22 cellular contexts compared by ENCODE assay signal in the genomic region with DNA sequence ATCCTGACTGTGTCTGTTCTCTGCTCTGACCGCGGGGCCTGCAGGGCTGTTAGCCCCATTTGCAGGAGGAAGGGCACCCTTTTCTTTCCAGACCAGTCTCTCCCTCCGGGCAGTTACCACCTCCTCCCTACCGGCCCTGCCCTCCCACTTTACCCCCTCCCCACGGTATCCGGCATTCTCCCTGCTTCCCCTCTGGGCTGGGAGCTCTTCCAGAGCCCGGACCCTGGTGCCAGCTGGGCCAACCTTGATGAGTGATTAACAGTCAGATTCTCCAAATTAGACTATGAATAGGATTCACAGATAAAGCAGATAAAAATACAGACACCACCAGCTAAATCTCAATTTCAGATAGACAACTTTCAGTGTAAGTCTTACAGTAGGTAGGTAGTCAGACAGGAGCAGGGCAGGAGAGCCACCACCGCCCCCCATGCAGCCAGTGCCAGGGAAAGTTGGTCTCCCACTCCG. TPM values are rescaled to one million over a fixed set of nuclear protein-coding genes. Genes with fewer than 3 reads are reported as not detected.
DNase-seq lines count a peak whose midpoint lies in the region; ATAC-seq, FAIRE-seq and TF ChIP-seq lines count a peak whose summit lies in the region.
"Had no signal": no experiment of that assay in that cellular context is flagged by ENCODE, and none has a peak within 500 bp of the region (broad histone marks: within the 10 kb centered on the region; RNA-seq: fewer than 3 reads in every experiment).

No MANE protein-coding gene starts in this region.

- CTCF ChIA-PET in SK-N-SH (lab: Yijun Ruan, JAX) (interaction anchor here (0.6 to 37.6 kb wide), 9 partner anchors 17 to 1485 kb away, joined by 3 to 1048 read pairs (median 6); a partner anchor contains a TSS), H1 (lab: Charles Lee; ENCODE audit: partially characterized antibody) (interaction anchor here (0.8 to 37.7 kb wide), 9 partner anchors 11 to 245 kb away, joined by 3 to 908 read pairs (median 5); a partner anchor contains a TSS)

- no peaks in the 10 kb centered on the region for H3K36me3 ChIP-seq in SK-N-SH (replicated peaks in 1 of 2; ENCODE audit: control insufficient read depth in 1 of 2, insufficient read depth in 2 of 2, low read length in 1 of 2)
- H3K36me3 ChIP-seq in H1 (ENCODE audit: control insufficient read depth in 2 of 4, insufficient read depth in 4 of 4, low read length in 3 of 4): no peaks in the 10 kb centered on the region
- H3K36me3 ChIP-seq in iPS-20b (ENCODE audit: insufficient read depth, low read depth, low read length): no peaks in the 10 kb centered on the region
- H3K36me3 ChIP-seq in smooth muscle cell (ENCODE audit: low read depth): no peaks in the 10 kb centered on the region
- H3K36me3 ChIP-seq: SJCRH30 had no signal

- peak; percentile 78 for DNase-seq in SK-N-SH
- DNase-seq in H1 (ENCODE audit: low read depth in 1 of 2, low spot score in 2 of 2): no peak
- no peak for DNase-seq in smooth muscle cell (lab: John Stamatoyannopoulos, UW; ENCODE audit: unreplicated experiment)
- DNase-seq in DMS53 treated with DMSO at 0.1 percent for 48 hours (lab: John Stamatoyannopoulos, UW; ENCODE audit: unreplicated experiment): no peak
- DNase-seq in stimulated activated CD4-positive, alpha-beta T cell treated with anti-CD3 and anti-CD28 coated beads, Interleukin-4, amount 100 ng/mL, for 24 hours: no peak
- DNase-seq in MV-4-11 (lab: John Stamatoyannopoulos, UW): no peak
- DNase-seq: AML-193, DND-41, NCI-H1417 treated with DMSO at 0.1 percent for 48 hours, NCI-H1930, NCI-H345, NCI-H524 treated with DMSO at 0.1 percent for 48 hours, PC-9, SJCRH30 had no signal

- H3F3A ChIP-seq in SK-N-SH (replicated peaks; ENCODE audit: insufficient read depth) (no peaks in the 10 kb centered on the region), smooth muscle cell (ENCODE audit: low read depth) (no peaks in the 10 kb centered on the region)

- H3K9ac ChIP-seq in SK-N-SH (no peak overlapping the region), H1 (replicated peaks in 1 of 4; ENCODE audit: extremely low read depth in 1 of 4, low read depth in 3 of 4, low read length in 3 of 4) (no peak overlapping the region), iPS-20b (ENCODE audit: low read depth, low read length) (no peak overlapping the region), smooth muscle cell (ENCODE audit: low read depth) (no peak overlapping the region)

- no peak overlapping the region for H2BK120ac ChIP-seq in H1 (replicated peaks; ENCODE audit: low read depth, low read length)

- H4K20me1 ChIP-seq in SK-N-SH (ENCODE audit: insufficient read depth) (no peaks in the 10 kb centered on the region), H1 (replicated peaks in 1 of 2; ENCODE audit: control insufficient read depth in 1 of 2, insufficient read depth in 2 of 2, low read length in 2 of 2) (no peaks in the 10 kb centered on the region), smooth muscle cell (ENCODE audit: low read depth) (no peaks in the 10 kb centered on the region)

- FAIRE-seq in H1 (lab: Jason Lieb, UNC): no peak
- FAIRE-seq: D721Med, G401.6 had no signal

- H3K79me1 ChIP-seq in H1 (ENCODE audit: low read depth, low read length): no peaks in the 10 kb centered on the region

- TF ChIP-seq EP300 in SK-N-SH (IDR thresholded peaks at IDR 0.05; ENCODE audit: borderline replicate concordance in 1 of 2, low read depth in 1 of 2, low read length in 1 of 2): peak in 1 of 2 experiments; percentile 61; a peak in 1 of 4 replicates
- TF ChIP-seq EP300 in H1 (IDR thresholded peaks at IDR 0.05; ENCODE audit: borderline replicate concordance in 1 of 2, low read depth in 2 of 2, low read length in 2 of 2): no peak

- no peak overlapping the region for H2AK5ac ChIP-seq in H1 (ENCODE audit: low read depth, low read length)

- H3K56ac ChIP-seq in H1 (replicated peaks; ENCODE audit: insufficient read length, low read depth, low read length): no peak overlapping the region

- POLR2A ChIA-PET in SK-N-SH (lab: Yijun Ruan, JAX): interaction anchor here (0.7 kb wide), 1 partner anchor 47 kb away, joined by 3 read pairs; no protein-coding TSS in a partner anchor
- POLR2A ChIA-PET in H1 (lab: Charles Lee; ENCODE audit: partially characterized antibody): interaction anchor here (1.0 to 2.0 kb wide), 7 partner anchors 11 to 44 kb away, joined by 3 to 9 read pairs (median 4); a partner anchor contains a TSS

- H3K14ac ChIP-seq in H1 (ENCODE audit: insufficient read length): no peak overlapping the region

- no peak overlapping the region for H3K23ac ChIP-seq in H1 (ENCODE audit: insufficient read length)

- H3K23me2 ChIP-seq in H1 (ENCODE audit: low read depth, low read length): peaks cover 13% of the 10 kb centered on the region; the same call in 1 of the 2 replicates

- H3K4ac ChIP-seq in H1 (replicated peaks; ENCODE audit: insufficient read length, low read depth, low read length): no peak overlapping the region

- H3K9me3 ChIP-seq in SK-N-SH (no peaks in the 10 kb centered on the region), H1 (ENCODE audit: insufficient read depth in 2 of 2, low read depth in 1 of 2, low read length in 1 of 2) (no peaks in the 10 kb centered on the region), iPS-20b (ENCODE audit: insufficient read depth, low read depth, low read length) (peaks cover 8% of the 10 kb centered on the region; the same call in 1 of the 2 replicates), smooth muscle cell (replicated peaks; ENCODE audit: low read depth) (no peaks in the 10 kb centered on the region)
- H3K9me3 ChIP-seq: SJCRH30 had no signal

- no peak for TF ChIP-seq RAD21 in SK-N-SH (IDR thresholded peaks at IDR 0.05; ENCODE audit: low read length)
- no peak for TF ChIP-seq RAD21 in H1 (IDR thresholded peaks at IDR 0.05 in 1 of 2, conservative IDR thresholded peaks at IDR 0.05 in 1 of 2; ENCODE audit: low read depth in 2 of 2, low read length in 2 of 2)

- no peak overlapping the region for H2BK5ac ChIP-seq in H1 (ENCODE audit: low read depth, low read length)

- H4K91ac ChIP-seq in H1 (replicated peaks; ENCODE audit: insufficient read length, low read length): no peak overlapping the region

- no peak for ATAC-seq in SK-N-SH treated with all-trans-retinoic acid at 6 μM for 48 hours
- ATAC-seq: HCT116 had no signal

- H3K79me2 ChIP-seq in SK-N-SH (ENCODE audit: insufficient read depth): no peaks in the 10 kb centered on the region
- no peaks in the 10 kb centered on the region for H3K79me2 ChIP-seq in H1 (ENCODE audit: control insufficient read depth in 1 of 2, insufficient read depth in 2 of 2, low read length in 2 of 2)
- H3K79me2 ChIP-seq in smooth muscle cell (ENCODE audit: low read depth): no peaks in the 10 kb centered on the region

- no peaks in the 10 kb centered on the region for H3K9me2 ChIP-seq in SK-N-SH

- H3K4me3 ChIP-seq in SK-N-SH (ENCODE audit: low read depth in 2 of 2, low read length in 1 of 2): no peak overlapping the region
- peak overlapping the region; percentile 48 to 68 (median 58) for H3K4me3 ChIP-seq in H1 (ENCODE audit: extremely low read depth in 1 of 4, insufficient read depth in 2 of 4, low read depth in 3 of 4, low read length in 4 of 4)
- peak overlapping the region; percentile 61; the same call in 1 of the 2 replicates for H3K4me3 ChIP-seq in iPS-20b (ENCODE audit: low read length)
- peak overlapping the region; percentile 52 for H3K4me3 ChIP-seq in smooth muscle cell
- H3K4me3 ChIP-seq: PC-9, SJCRH30 had no signal

- H3K18ac ChIP-seq in H1 (ENCODE audit: extremely low read depth, low read length): peak overlapping the region; percentile 93; the same call in 1 of the 2 replicates

- H2BK15ac ChIP-seq in H1 (ENCODE audit: low read length): no peak overlapping the region

- no peak overlapping the region for H2AFZ ChIP-seq in SK-N-SH (ENCODE audit: low read depth)
- H2AFZ ChIP-seq in H1 (ENCODE audit: low read length): peak overlapping the region; percentile 75; the same call in 1 of the 2 replicates
- H2AFZ ChIP-seq in smooth muscle cell (ENCODE audit: low read depth): peak overlapping the region; percentile 91
- H2AFZ ChIP-seq: PC-9 had no signal

- TF ChIP-seq CTCF in SK-N-SH (IDR thresholded peaks at IDR 0.05) (no peak), H1 (IDR thresholded peaks at IDR 0.05; ENCODE audit: control extremely low read depth in 1 of 3, insufficient read depth in 1 of 3, low read depth in 1 of 3, low read length in 3 of 3) (no peak), smooth muscle cell (IDR thresholded peaks at IDR 0.05; ENCODE audit: borderline replicate concordance, insufficient read depth, poor library complexity, severe bottlenecking) (no peak)

- H3K27ac ChIP-seq in SK-N-SH (ENCODE audit: low read depth in 2 of 2, low read length in 1 of 2): peak overlapping the region in 1 of 2 experiments; percentile 62; a peak in 2 of 4 replicates
- no peak overlapping the region for H3K27ac ChIP-seq in H1 (ENCODE audit: low read depth, low read length)
- no peak overlapping the region for H3K27ac ChIP-seq in iPS-20b (ENCODE audit: low read length)
- no peak overlapping the region for H3K27ac ChIP-seq in smooth muscle cell (ENCODE audit: low read depth)
- H3K27ac ChIP-seq: 22Rv1, C4-2B, PC-9, SJCRH30 had no signal

- H3K4me1 ChIP-seq in SK-N-SH (ENCODE audit: control insufficient read depth in 1 of 2, insufficient read depth in 2 of 2, low read depth in 1 of 2, low read length in 1 of 2): peaks cover 0 to 32% of the 10 kb centered on the region in 2 experiments; a peak in 2 of 4 replicates
- H3K4me1 ChIP-seq in H1 (replicated peaks in 1 of 4; ENCODE audit: control insufficient read depth in 3 of 4, insufficient read depth in 4 of 4, low read length in 3 of 4): peaks cover 0 to 10% (median 7%) of the 10 kb centered on the region in 4 experiments; a peak in 4 of 7 replicates
- peaks cover 6% of the 10 kb centered on the region; the same call in 1 of the 2 replicates for H3K4me1 ChIP-seq in iPS-20b (ENCODE audit: insufficient read depth, low read length)
- H3K4me1 ChIP-seq in smooth muscle cell (ENCODE audit: low read depth): no peaks in the 10 kb centered on the region
- H3K4me1 ChIP-seq: SJCRH30 had no signal

- no peak for TF ChIP-seq POLR2A in H1 (IDR thresholded peaks at IDR 0.05; ENCODE audit: control extremely low read depth in 1 of 2, low read depth in 2 of 2, low read length in 2 of 2)

- no peak overlapping the region; the same call in 1 of the 2 replicates for H4K8ac ChIP-seq in H1 (ENCODE audit: extremely low read depth, insufficient read depth, low read length)

- H4K5ac ChIP-seq in H1 (ENCODE audit: insufficient read length, low read depth, low read length): no peak overlapping the region

- H2BK12ac ChIP-seq in H1 (ENCODE audit: low read depth, low read length): peak overlapping the region; percentile 27; the same call in 1 of the 2 replicates

- H3K27me3 ChIP-seq in SK-N-SH (ENCODE audit: insufficient read depth) (no peaks in the 10 kb centered on the region; the same call in 1 of the 2 replicates), H1 (replicated peaks in 1 of 4; ENCODE audit: control insufficient read depth in 3 of 4, extremely low read depth in 1 of 4, insufficient read depth in 3 of 4, low read length in 3 of 4) (peaks cover 1 to 15% (median 10%) of the 10 kb centered on the region in 4 experiments; a peak in 6 of 7 replicates), iPS-20b (ENCODE audit: insufficient read depth, low read length) (peaks cover 10% of the 10 kb centered on the region), smooth muscle cell (ENCODE audit: low read depth) (peaks cover 16% of the 10 kb centered on the region)

- H3K4me2 ChIP-seq in SK-N-SH (no peak overlapping the region), H1 (ENCODE audit: insufficient read depth in 1 of 2, low read depth in 2 of 2, low read length in 2 of 2) (peak overlapping the region; percentile 50 to 89), smooth muscle cell (peak overlapping the region; percentile 90)
- H3K4me2 ChIP-seq: PC-9 had no signal

- H2BK20ac ChIP-seq in H1 (ENCODE audit: low read length): no peak overlapping the region

- WGBS in SK-N-SH (ENCODE audit: low lambda C conversion rate): 38% methylated on average over 9 of the region's 9 CpGs
- 42% methylated on average over 9 of the region's 9 CpGs; no CpG with 5 or more reads in 1 of the 2 experiments for WGBS in H1 (ENCODE audit: extremely low coverage in 1 of 2, insufficient coverage in 1 of 2, insufficient read length in 1 of 2, insufficient replicate concordance in 2 of 2, low coverage in 1 of 2, low lambda C conversion rate in 2 of 2, missing lambda C conversion rate in 1 of 2), 2 experiments
- WGBS in smooth muscle cell (ENCODE audit: low lambda C conversion rate): 69% methylated on average over 9 of the region's 9 CpGs

RNA-seq across cellular contexts. Expression of a gene that starts 23.4 kb away (rescaled TPM):
- polyA plus RNA-seq in SK-N-SH (2012; rRNA removed) (15.8 and 18.7 TPM in 2 replicates), H1 (2011; rRNA removed) (43.1 and 55.7 TPM in 2 replicates), smooth muscle cell (28.6 and 38.8 TPM in 2 replicates)
- polyA plus RNA-seq in SK-N-SH (2012; cell fraction: cytosol; rRNA removed): 6.5 and 10.4 TPM in 2 replicates
- polyA plus RNA-seq in SK-N-SH (2012; cell fraction: nucleus; rRNA removed): 24.9 and 27.7 TPM in 2 replicates
- total RNA-seq in H1 (2021; fragmentation: NEBNext Ultra II Directional; extraction: Animal tissue kit (Norgen Biotek cat#: 25700)): 29.1 and 34.0 TPM in 2 replicates
- polyA plus RNA-seq in H1 (2011; cell fraction: cytosol; rRNA removed): 24.1 TPM
- polyA plus RNA-seq in H1 (2011; cell fraction: nucleus; rRNA removed): 61.1 TPM
- polyA plus RNA-seq in H1 (2012, experiment 1 of 2): 24.6 to 36.6 TPM (median 30.1 TPM) in 4 replicates
- polyA plus RNA-seq in H1 (2012, experiment 2 of 2): 30.5 TPM
- 46.0 TPM for polyA plus RNA-seq in H1 (2013, experiment 1 of 2)
- 45.6 TPM for polyA plus RNA-seq in H1 (2013, experiment 2 of 2)
- 30.6 and 54.0 TPM in 2 replicates for polyA minus RNA-seq in H1 (2011; rRNA and poly(A)+ RNA removed)
- polyA minus RNA-seq in H1 (2011; cell fraction: cytosol; rRNA and poly(A)+ RNA removed): 20.2 TPM
- polyA minus RNA-seq in H1 (2011; cell fraction: nucleus; rRNA and poly(A)+ RNA removed): 24.3 TPM
- 25.3 and 30.2 TPM in 2 replicates for total RNA-seq in smooth muscle cell

RNA-seq across cellular contexts. Expression of a gene that starts 45.9 kb away (rescaled TPM):
- polyA plus RNA-seq in SK-N-SH (2012; rRNA removed) (0.54 and 1.0 TPM in 2 replicates), H1 (2011; rRNA removed) (2.5 and 2.7 TPM in 2 replicates), smooth muscle cell (0.07 and 0.64 TPM in 2 replicates)
- polyA plus RNA-seq in SK-N-SH (2012; cell fraction: cytosol; rRNA removed): 0.98 and 1.7 TPM in 2 replicates
- polyA plus RNA-seq in SK-N-SH (2012; cell fraction: nucleus; rRNA removed): 0.17 and 0.63 TPM in 2 replicates
- total RNA-seq in H1 (2021; fragmentation: NEBNext Ultra II Directional; extraction: Animal tissue kit (Norgen Biotek cat#: 25700)): 3.9 and 4.4 TPM in 2 replicates
- 4.6 TPM for polyA plus RNA-seq in H1 (2011; cell fraction: cytosol; rRNA removed)
- 6.6 TPM for polyA plus RNA-seq in H1 (2011; cell fraction: nucleus; rRNA removed)
- polyA plus RNA-seq in H1 (2012, experiment 1 of 2): 3.2 to 4.2 TPM (median 3.3 TPM) in 4 replicates
- 0.80 TPM for polyA plus RNA-seq in H1 (2012, experiment 2 of 2)
- 1.5 TPM for polyA plus RNA-seq in H1 (2013, experiment 1 of 2)
- polyA plus RNA-seq in H1 (2013, experiment 2 of 2): 1.5 TPM
- 1.5 and 1.9 TPM in 2 replicates for polyA minus RNA-seq in H1 (2011; rRNA and poly(A)+ RNA removed)
- 3.4 TPM for polyA minus RNA-seq in H1 (2011; cell fraction: cytosol; rRNA and poly(A)+ RNA removed)
- 9.3 TPM for polyA minus RNA-seq in H1 (2011; cell fraction: nucleus; rRNA and poly(A)+ RNA removed)
- total RNA-seq in smooth muscle cell: 0.45 TPM in 1 of 2 replicates, not detected in the other
- total RNA-seq: M059J, PC-9, SJCRH30 had no signal

Comparison
In these comparisons a context has a peak if more than half of its experiments do, and no peak if none do; other contexts are left out.
1. H3K4me3 ChIP-seq: peak in H1 (4 of 4), iPS-20b (single experiment) and smooth muscle cell (single experiment); none in SK-N-SH (0 of 2).